In the genomic region with DNA sequence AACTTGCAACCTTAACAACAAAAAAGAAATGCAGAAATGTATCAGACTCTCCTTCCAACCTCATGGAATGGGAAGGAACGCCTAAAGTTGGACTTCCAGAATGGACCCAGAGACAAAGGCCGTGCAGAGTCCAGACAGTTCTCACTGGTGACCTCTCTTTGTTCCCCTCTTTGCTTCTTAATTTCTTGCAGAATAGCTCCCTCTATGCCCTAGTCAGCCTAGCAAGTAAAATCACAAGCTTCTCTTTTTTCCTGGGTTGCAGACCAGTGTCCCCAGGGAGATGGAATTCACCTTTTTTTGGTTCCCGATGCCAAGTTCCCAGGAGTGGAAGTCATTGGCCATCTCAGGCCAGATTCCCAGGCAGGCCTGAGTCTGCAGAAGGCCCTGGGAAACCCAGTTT, we compare ENCODE assay signal across 1 cellular context.
TF ChIP-seq lines count a peak whose summit lies in the region.

No MANE protein-coding gene starts in this region.

TF ChIP-seq in WTC11, 78 proteins besides CTCF, POLR2A, EP300 and RAD21 (continued from another document):
- no peak for TF ChIP-seq NR3C1 (CRISPR knock-in tag; conservative IDR thresholded peaks at IDR 0.05; ENCODE audit: low read depth)
- TF ChIP-seq SOX15 (CRISPR knock-in tag; IDR thresholded peaks at IDR 0.05): no peak
- no peak for TF ChIP-seq GTF2I (CRISPR knock-in tag; conservative IDR thresholded peaks at IDR 0.05)
- no peak for TF ChIP-seq SP1 (CRISPR knock-in tag; conservative IDR thresholded peaks at IDR 0.05)
- TF ChIP-seq, protein P1, sequence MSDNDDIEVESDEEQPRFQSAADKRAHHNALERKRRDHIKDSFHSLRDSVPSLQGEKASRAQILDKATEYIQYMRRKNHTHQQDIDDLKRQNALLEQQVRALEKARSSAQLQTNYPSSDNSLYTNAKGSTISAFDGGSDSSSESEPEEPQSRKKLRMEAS (CRISPR knock-in tag; IDR thresholded peaks at IDR 0.05): no peak
